1 cellular context compared by ENCODE assay signal in the genomic region with DNA sequence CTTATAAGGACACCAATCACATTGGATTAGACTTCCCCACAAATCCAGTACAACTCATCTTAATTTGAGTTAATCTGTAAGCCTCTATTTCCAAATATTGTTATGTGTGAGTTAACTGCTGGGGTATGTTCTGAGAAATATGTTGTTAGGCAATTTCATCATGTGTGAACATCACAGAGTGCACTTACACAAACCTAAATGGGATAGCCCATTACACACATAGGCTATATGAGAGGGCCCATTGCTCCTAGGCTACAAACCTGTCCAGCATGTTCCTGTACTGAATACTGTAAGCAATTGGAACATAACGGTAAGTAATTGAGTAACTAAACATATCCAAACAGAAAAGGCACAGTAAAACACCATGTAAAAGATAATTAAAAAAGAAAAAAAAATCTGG.
TF ChIP-seq lines count a peak whose summit lies in the region.

No MANE protein-coding gene starts in this region.

TF ChIP-seq in HCT116, 20 proteins besides CTCF, POLR2A, EP300 and RAD21:
- TF ChIP-seq JUND (IDR thresholded peaks at IDR 0.05) (no peak), SP1 (IDR thresholded peaks at IDR 0.05; ENCODE audit: low read depth) (no peak), SRF (IDR thresholded peaks at IDR 0.05; ENCODE audit: low read depth) (no peak), EZH2 (IDR thresholded peaks at IDR 0.05) (no peak), TCF7L2 (IDR thresholded peaks at IDR 0.05; ENCODE audit: borderline replicate concordance, extremely low read depth, insufficient read depth, insufficient read length) (no peak), FOSL1 (IDR thresholded peaks at IDR 0.05; ENCODE audit: low read depth) (no peak), ELF1 (IDR thresholded peaks at IDR 0.05; ENCODE audit: borderline replicate concordance, low read depth) (no peak)
- TF ChIP-seq, protein P1, sequence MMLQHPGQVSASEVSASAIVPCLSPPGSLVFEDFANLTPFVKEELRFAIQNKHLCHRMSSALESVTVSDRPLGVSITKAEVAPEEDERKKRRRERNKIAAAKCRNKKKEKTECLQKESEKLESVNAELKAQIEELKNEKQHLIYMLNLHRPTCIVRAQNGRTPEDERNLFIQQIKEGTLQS (IDR thresholded peaks at IDR 0.05) = no peak
- TF ChIP-seq, protein P2, sequence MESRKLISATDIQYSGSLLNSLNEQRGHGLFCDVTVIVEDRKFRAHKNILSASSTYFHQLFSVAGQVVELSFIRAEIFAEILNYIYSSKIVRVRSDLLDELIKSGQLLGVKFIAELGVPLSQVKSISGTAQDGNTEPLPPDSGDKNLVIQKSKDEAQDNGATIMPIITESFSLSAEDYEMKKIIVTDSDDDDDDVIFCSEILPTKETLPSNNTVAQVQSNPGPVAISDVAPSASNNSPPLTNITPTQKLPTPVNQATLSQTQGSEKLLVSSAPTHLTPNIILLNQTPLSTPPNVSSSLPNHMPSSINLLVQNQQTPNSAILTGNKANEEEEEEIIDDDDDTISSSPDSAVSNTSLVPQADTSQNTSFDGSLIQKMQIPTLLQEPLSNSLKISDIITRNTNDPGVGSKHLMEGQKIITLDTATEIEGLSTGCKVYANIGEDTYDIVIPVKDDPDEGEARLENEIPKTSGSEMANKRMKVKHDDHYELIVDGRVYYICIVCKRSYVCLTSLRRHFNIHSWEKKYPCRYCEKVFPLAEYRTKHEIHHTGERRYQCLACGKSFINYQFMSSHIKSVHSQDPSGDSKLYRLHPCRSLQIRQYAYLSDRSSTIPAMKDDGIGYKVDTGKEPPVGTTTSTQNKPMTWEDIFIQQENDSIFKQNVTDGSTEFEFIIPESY (IDR thresholded peaks at IDR 0.05; ENCODE audit: extremely low read depth, insufficient replicate concordance, low read length) = no peak
